ENCODE assay signal across 8 cellular contexts in the genomic region with DNA sequence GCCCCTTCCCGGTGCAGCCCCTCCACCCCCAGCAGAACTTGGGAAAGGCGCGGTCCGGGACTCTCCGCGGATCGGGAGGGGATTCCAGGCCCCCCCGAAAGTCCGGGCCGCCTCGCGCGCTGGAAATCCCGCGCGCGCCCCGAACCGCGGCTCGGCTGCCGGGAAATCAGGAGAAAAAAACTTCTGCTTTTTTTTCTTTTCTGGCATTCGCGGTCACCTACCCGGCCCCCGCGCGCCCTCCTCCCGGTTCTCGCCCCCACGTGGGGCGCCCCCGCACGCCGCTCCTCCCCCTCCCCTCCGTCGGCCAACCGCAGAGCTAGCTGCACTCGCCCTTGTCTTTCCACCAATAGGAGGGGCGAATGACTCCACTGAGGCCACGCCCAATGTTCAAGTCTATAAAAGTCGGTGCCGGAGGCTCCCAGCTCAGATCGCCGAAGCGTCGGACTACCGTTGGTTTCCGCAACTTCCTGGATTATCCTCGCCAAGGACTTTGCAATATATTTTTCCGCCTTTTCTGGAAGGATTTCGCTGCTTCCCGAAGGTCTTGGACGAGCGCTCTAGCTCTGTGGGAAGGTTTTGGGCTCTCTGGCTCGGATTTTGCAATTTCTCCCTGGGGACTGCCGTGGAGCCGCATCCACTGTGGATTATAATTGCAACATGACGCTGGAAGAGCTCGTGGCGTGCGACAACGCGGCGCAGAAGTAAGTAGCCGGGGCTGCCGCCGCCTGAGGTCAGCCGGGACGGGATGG.
A peak's percentile ranks its signal among the peaks of the same experiment; 100 is the strongest.
DNase-seq lines count a peak whose midpoint lies in the region; ATAC-seq and FAIRE-seq lines count a peak whose summit lies in the region.

A gene with protein sequence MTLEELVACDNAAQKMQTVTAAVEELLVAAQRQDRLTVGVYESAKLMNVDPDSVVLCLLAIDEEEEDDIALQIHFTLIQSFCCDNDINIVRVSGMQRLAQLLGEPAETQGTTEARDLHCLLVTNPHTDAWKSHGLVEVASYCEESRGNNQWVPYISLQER (plus strand): TSS at position 426 of the 749 bp plus-strand sequence. CDS start 232 bp downstream, at position 658.

- DNase-seq in AG08395 (ENCODE audit: low spot score) (peak; percentile 100), NCI-H345 treated with DMSO at 0.1 percent for 48 hours (lab: John Stamatoyannopoulos, UW; ENCODE audit: unreplicated experiment) (peak; percentile 85)
- DNase-seq in activated CD4-positive, CD25-positive, alpha-beta regulatory T cell treated with anti-CD3 and anti-CD28 coated beads, Interleukin-2, amount 50 U/mL, for 16 hours (ENCODE audit: low read depth, low spot score) = peak; percentile 92
- DNase-seq in central memory CD4-positive, alpha-beta T cell = peak; percentile 96
- peak; percentile 92 to 97 for DNase-seq in stimulated activated CD4-positive, alpha-beta T cell treated with anti-CD3 and anti-CD28 coated beads, Interleukin-12 subunit alpha, Interleukin-12 subunit beta, amount 100 ng/mL, for 24 hours (ENCODE audit: low read depth in 2 of 2)

- ATAC-seq in GM18907 (IDR thresholded peaks at IDR 0.05; ENCODE audit: unreplicated experiment) (peak; percentile 54), HG03280 (IDR thresholded peaks at IDR 0.05; ENCODE audit: unreplicated experiment) (peak; percentile 57)

- FAIRE-seq in islet of Langerhans (lab: Jason Lieb, UNC) = peak; percentile 58

Comparison
In these comparisons a context has a peak if more than half of its experiments do, and no peak if none do; other contexts are left out.
1. Peak in every context shown above with its lines: DNase-seq and ATAC-seq.